1 cellular context compared by ENCODE assay signal in genomic region chr6:138545621-138545980, GRCh38.
TF ChIP-seq lines count a peak whose summit lies in the region.

No MANE protein-coding gene starts in this region.

TF ChIP-seq in GM12878, 131 proteins besides CTCF, POLR2A, EP300 and RAD21 (continued from another document):
- no peak for TF ChIP-seq ZNF687 (IDR thresholded peaks at IDR 0.05)
- TF ChIP-seq IKZF2 (IDR thresholded peaks at IDR 0.05), result no peak
- no peak for TF ChIP-seq STAT3 (IDR thresholded peaks at IDR 0.05; ENCODE audit: low read depth, low read length)
